In the genomic region with DNA sequence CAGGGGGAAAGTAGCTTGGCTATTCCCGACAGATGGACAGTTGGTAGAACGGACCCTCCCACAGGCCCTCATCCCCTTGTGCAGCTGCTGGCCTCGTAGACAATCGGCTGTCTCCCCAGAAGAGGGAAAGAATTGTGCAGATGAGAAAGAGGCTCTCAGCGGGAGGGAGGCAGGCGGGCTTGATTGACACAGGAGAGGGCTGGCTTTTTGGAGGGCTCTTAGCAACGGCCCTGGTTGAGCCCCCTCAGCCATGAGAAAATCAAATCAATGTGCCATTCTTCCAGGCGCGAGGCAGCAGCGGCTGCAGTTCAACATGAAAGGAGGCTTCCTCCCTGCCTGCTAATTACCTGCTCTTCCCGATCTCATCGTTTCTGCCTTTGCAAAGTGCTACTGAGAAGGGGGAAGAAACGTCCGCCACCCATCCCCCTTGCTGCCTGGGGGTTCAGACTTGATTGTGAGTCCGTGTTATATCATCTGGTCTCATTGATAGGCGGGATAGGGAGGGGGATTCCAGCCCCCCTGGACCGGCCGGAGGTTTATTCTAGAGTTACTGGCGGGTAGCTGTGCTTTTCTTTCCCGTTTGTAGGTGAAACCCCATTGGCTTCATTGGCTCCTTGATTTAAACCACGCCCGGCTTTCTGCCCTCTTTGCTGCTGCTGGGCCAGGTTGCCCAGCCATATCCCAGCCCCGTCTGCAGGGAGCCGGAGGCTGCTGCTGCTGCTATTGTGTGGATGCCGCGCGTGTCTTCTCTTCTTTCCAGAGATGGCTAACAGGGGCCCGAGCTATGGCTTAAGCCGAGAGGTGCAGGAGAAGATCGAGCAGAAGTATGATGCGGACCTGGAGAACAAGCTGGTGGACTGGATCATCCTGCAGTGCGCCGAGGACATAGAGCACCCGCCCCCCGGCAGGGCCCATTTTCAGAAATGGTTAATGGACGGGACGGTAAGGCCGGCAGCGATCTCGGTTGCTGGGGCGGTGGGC, we compare ENCODE assay signal across 9 cellular contexts. TPM values are rescaled to one million over a fixed set of nuclear protein-coding genes. Genes with fewer than 3 reads are reported as not detected.
DNase-seq lines count a peak whose midpoint lies in the region; ATAC-seq and TF ChIP-seq lines count a peak whose summit lies in the region.
"Had no signal": no experiment of that assay in that cellular context is flagged by ENCODE, and none has a peak within 500 bp of the region (broad histone marks: within the 10 kb centered on the region; RNA-seq: fewer than 3 reads in every experiment).

A gene (plus strand): TSS at position 262 of the 981 bp plus-strand sequence. CDS start 501 bp downstream, at position 763.

- TF ChIP-seq CTCF in psoas muscle (IDR thresholded peaks at IDR 0.05) = no peak

- DNase-seq in ACHN (peak; percentile 68), NCI-H187 treated with DMSO at 0.1 percent for 48 hours (lab: John Stamatoyannopoulos, UW) (peak; percentile 47), hypothalamus (lab: John Stamatoyannopoulos, UW) (peak in 36 of 51 donors; percentile 3 to 80 (median 38)), psoas muscle (peak in 1 of 2 donors; percentile 48), MV-4-11 (lab: John Stamatoyannopoulos, UW) (no peak)
- no peak for DNase-seq in stimulated activated CD4-positive, alpha-beta T cell treated with anti-CD3 and anti-CD28 coated beads, Interleukin-1b, Interleukin-23, amount 100 ng/mL, for 48 hours

- intact Hi-C loops in psoas muscle (cut with DNase I) = no loop called here

- peak within 1 kb of the TSS; percentile 55 for H3K4me3 ChIP-seq in psoas muscle

- H3K27me3 ChIP-seq in psoas muscle (ENCODE audit: insufficient read depth in 3 of 3, low read length in 2 of 3) = peaks cover 0 to 16% (median 0%) of the 10 kb centered on the region in 3 donors

- ATAC-seq in GM18909 (IDR thresholded peaks at IDR 0.05; ENCODE audit: poor library complexity, unreplicated experiment) (peak; percentile 47), psoas muscle (peak in 1 of 4 donors; percentile 45)

- WGBS in psoas muscle, 3 donors = 11 to 14% (median 13%) methylated on average over 41 of the region's 41 CpGs

- H3K4me1 ChIP-seq in psoas muscle = no peaks in the 10 kb centered on the region

- in situ Hi-C loops in ACHN (cut with HindIII; ENCODE audit: low pct_ligation_motif_present, low pct_unique_long_range_greater_than_20kb, low sequenced_read_pairs) = no loop called here

- H3K36me3 ChIP-seq in psoas muscle (ENCODE audit: insufficient read depth in 1 of 2, low read depth in 1 of 2) = no peaks in the 10 kb centered on the region

- H3K27ac ChIP-seq in angular gyrus (ENCODE audit: low read depth, low read length) (peak within 1 kb of the TSS; percentile 75), psoas muscle (no peak within 1 kb of the TSS)

- H3K9me3 ChIP-seq in psoas muscle = no peaks in the 10 kb centered on the region

RNA-seq across cellular contexts. Expression of the gene that starts here (rescaled TPM):
- total RNA-seq in psoas muscle = not detected
- polyA plus RNA-seq in psoas muscle = under 1 TPM in 2 of 3 donors, not detected in 1; 0.21 to 0.66 TPM
- total RNA-seq: dermis microvascular lymphatic vessel endothelial cell had no signal

Comparison
In these comparisons a context has a peak if more than half of its experiments do, and no peak if none do; other contexts are left out.
1. DNase-seq: peak in ACHN (single experiment), NCI-H187 treated with DMSO at 0.1 percent for 48 hours (single experiment) and hypothalamus (36 of 51); none in stimulated activated CD4-positive, alpha-beta T cell treated with anti-CD3 and anti-CD28 coated beads, Interleukin-1b, Interleukin-23, amount 100 ng/mL, for 48 hours (single experiment) and MV-4-11 (single experiment).